In the genomic region with DNA sequence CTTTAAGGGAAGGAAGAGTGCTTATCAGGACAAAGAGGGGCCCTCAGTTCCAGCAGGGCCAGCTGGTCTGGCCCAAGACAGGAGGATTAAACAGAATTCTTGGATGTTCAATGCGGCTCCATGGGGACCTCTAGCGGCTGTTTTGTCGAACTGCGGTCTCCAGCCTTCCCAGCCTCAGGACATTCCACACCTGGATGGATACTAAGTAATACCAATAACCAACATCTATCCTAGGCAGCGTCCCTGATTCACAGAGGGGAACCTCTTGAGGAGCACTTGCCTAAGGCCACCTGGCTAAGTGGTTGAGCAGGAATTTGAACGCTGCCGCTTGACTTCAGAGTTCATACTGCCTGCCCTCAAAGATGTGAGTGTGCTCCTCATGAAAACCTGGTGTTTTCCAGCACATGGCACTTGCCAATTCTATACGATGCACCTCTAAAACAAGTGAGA, we compare ENCODE assay signal across 9 cellular contexts. TPM values are rescaled to one million over a fixed set of nuclear protein-coding genes. Genes with fewer than 3 reads are reported as not detected.
DNase-seq lines count a peak whose midpoint lies in the region; ATAC-seq and TF ChIP-seq lines count a peak whose summit lies in the region.
"Had no signal": no experiment of that assay in that cellular context is flagged by ENCODE, and none has a peak within 500 bp of the region (broad histone marks: within the 10 kb centered on the region; RNA-seq: fewer than 3 reads in every experiment).

No MANE protein-coding gene starts in this region.

- H3K27ac Mint-ChIP-seq in CD8-positive, alpha-beta T cell: no peak overlapping the region
- no peak overlapping the region for H3K27ac Mint-ChIP-seq in T-helper 17 cell
- H3K27ac Mint-ChIP-seq: stimulated activated naive CD8-positive, alpha-beta T cell treated with anti-CD3 and anti-CD28 coated beads, Interleukin-15, Interleukin-2, amounts not matched to agents 100 ng/mL and 50 ng/mL, for 24 hours had no signal

- no peaks in the 10 kb centered on the region for H4K20me1 ChIP-seq in GM23248 (ENCODE audit: insufficient read depth)

- H3K9me2 ChIP-seq in GM23248 (ENCODE audit: insufficient read depth): no peaks in the 10 kb centered on the region

- no peak overlapping the region for H3K27ac ChIP-seq in CD8-positive, alpha-beta T cell (ENCODE audit: low read depth, low read length)
- H3K27ac ChIP-seq in GM23248 (no peak overlapping the region), ascending aorta (no peak overlapping the region), right atrium auricular region (no peak overlapping the region)

- H3K9me3 ChIP-seq in CD8-positive, alpha-beta T cell (ENCODE audit: low read length): no peaks in the 10 kb centered on the region
- H3K9me3 ChIP-seq in GM23248 (ENCODE audit: low read depth) (no peaks in the 10 kb centered on the region), T-helper 17 cell (ENCODE audit: control insufficient read depth, low read length, poor library complexity, severe bottlenecking) (no peaks in the 10 kb centered on the region), ascending aorta (no peaks in the 10 kb centered on the region), right atrium auricular region (no peaks in the 10 kb centered on the region)

- H3K4me3 Mint-ChIP-seq in CD8-positive, alpha-beta T cell: no peak overlapping the region
- no peak overlapping the region for H3K4me3 Mint-ChIP-seq in T-helper 17 cell
- H3K4me3 Mint-ChIP-seq: stimulated activated naive CD8-positive, alpha-beta T cell treated with anti-CD3 and anti-CD28 coated beads, Interleukin-15, Interleukin-2, amounts not matched to agents 100 ng/mL and 50 ng/mL, for 24 hours had no signal

- H3K9ac ChIP-seq in GM23248: no peak overlapping the region

- H3K36me3 Mint-ChIP-seq in CD8-positive, alpha-beta T cell: no peaks in the 10 kb centered on the region
- no peaks in the 10 kb centered on the region for H3K36me3 Mint-ChIP-seq in T-helper 17 cell (ENCODE audit: low read depth)

- no peaks in the 10 kb centered on the region for H3K27me3 Mint-ChIP-seq in CD8-positive, alpha-beta T cell (ENCODE audit: low read depth)
- no peaks in the 10 kb centered on the region for H3K27me3 Mint-ChIP-seq in T-helper 17 cell
- H3K27me3 Mint-ChIP-seq: stimulated activated naive CD8-positive, alpha-beta T cell treated with anti-CD3 and anti-CD28 coated beads, Interleukin-15, Interleukin-2, amounts not matched to agents 100 ng/mL and 50 ng/mL, for 24 hours had no signal

- CTCF ChIA-PET in CD8-positive, alpha-beta T cell (lab: Charles Lee): interaction anchor here (0.6 to 7.0 kb wide), 64 partner anchors 9 to 632 kb away, joined by 3 to 76 read pairs (median 5); a partner anchor contains a TSS

- H3K4me2 ChIP-seq in GM23248 (ENCODE audit: unreplicated experiment): no peak overlapping the region

- intact Hi-C loops in CD8-positive, alpha-beta T cell (cut with DNase I, micrococcal nuclease): loop anchor here (1.0 to 10.0 kb wide), 5 partner anchors 14 to 559 kb away; a partner anchor contains a TSS
- intact Hi-C loops in ascending aorta (cut with DNase I): loop anchor here (2.0 to 10.0 kb wide), 4 partner anchors 77 to 467 kb away; no protein-coding TSS in a partner anchor

- peak; percentile 37 to 80 (median 52) for DNase-seq in CD8-positive, alpha-beta T cell
- peak; percentile 64 for DNase-seq in GM23248
- peak; percentile 68 for DNase-seq in NCI-H128 (lab: John Stamatoyannopoulos, UW; ENCODE audit: unreplicated experiment)
- peak; percentile 32 to 51 (median 51) for DNase-seq in T-helper 17 cell
- peak in 1 of 2 donors; percentile 79 for DNase-seq in ascending aorta (ENCODE audit: low spot score in 2 of 2)
- peak; percentile 72 for DNase-seq in right atrium auricular region (ENCODE audit: low spot score)
- DNase-seq in retinal pigment epithelial cell (ENCODE audit: low read depth): peak; percentile 7

- peak; percentile 93 for ATAC-seq in CD8-positive, alpha-beta T cell
- ATAC-seq in T-helper 17 cell (peak; percentile 82), HG02884 (IDR thresholded peaks at IDR 0.05; ENCODE audit: unreplicated experiment) (no peak)

- no peak overlapping the region for H2AFZ ChIP-seq in GM23248

- H3K4me1 ChIP-seq in CD8-positive, alpha-beta T cell (ENCODE audit: insufficient read depth, low read length): no peaks in the 10 kb centered on the region
- H3K4me1 ChIP-seq in GM23248 (ENCODE audit: insufficient read depth) (no peaks in the 10 kb centered on the region), ascending aorta (no peaks in the 10 kb centered on the region), right atrium auricular region (peaks cover 0 to 6% of the 10 kb centered on the region in 2 donors)

- H3K27me3 ChIP-seq in CD8-positive, alpha-beta T cell (ENCODE audit: insufficient read depth, low read length): no peaks in the 10 kb centered on the region
- H3K27me3 ChIP-seq in GM23248 (replicated peaks; ENCODE audit: insufficient read depth) (0 out of 2 replicates have a peak, but pooled peaks cover 8% of the 10 kb centered on the region), ascending aorta (no peaks in the 10 kb centered on the region), right atrium auricular region (no peaks in the 10 kb centered on the region)

- H3K4me1 Mint-ChIP-seq in CD8-positive, alpha-beta T cell (ENCODE audit: low read depth): peaks cover 3% of the 10 kb centered on the region
- H3K4me1 Mint-ChIP-seq in T-helper 17 cell: no peaks in the 10 kb centered on the region

- 3 to 5% methylated on average over 8 of the region's 8 CpGs for WGBS in GM23248 (ENCODE audit: low coverage in 1 of 2, low lambda C conversion rate in 2 of 2, missing lambda C conversion rate in 2 of 2), 2 experiments

- H3K79me2 ChIP-seq in GM23248 (ENCODE audit: insufficient read depth): no peaks in the 10 kb centered on the region

- H3K4me3 ChIP-seq in CD8-positive, alpha-beta T cell (ENCODE audit: low read depth, low read length): no peak overlapping the region
- H3K4me3 ChIP-seq in GM23248 (no peak overlapping the region), ascending aorta (no peak overlapping the region), right atrium auricular region (no peak overlapping the region), retinal pigment epithelial cell (ENCODE audit: low read length) (no peak overlapping the region)

- no peaks in the 10 kb centered on the region for H3K9me3 Mint-ChIP-seq in CD8-positive, alpha-beta T cell
- H3K9me3 Mint-ChIP-seq: stimulated activated naive CD8-positive, alpha-beta T cell treated with anti-CD3 and anti-CD28 coated beads, Interleukin-15, Interleukin-2, amounts not matched to agents 100 ng/mL and 50 ng/mL, for 24 hours had no signal

- H3F3A ChIP-seq in GM23248 (ENCODE audit: insufficient read depth): no peaks in the 10 kb centered on the region

- POLR2A ChIA-PET in CD8-positive, alpha-beta T cell (lab: Charles Lee): interaction anchor here (0.5 to 1.6 kb wide), 5 partner anchors 14 to 78 kb away, joined by 3 to 4 read pairs (median 3); a partner anchor contains a TSS

- peak; percentile 98 for TF ChIP-seq CTCF in CD8-positive, alpha-beta T cell (IDR thresholded peaks at IDR 0.05)
- TF ChIP-seq CTCF in ascending aorta (IDR thresholded peaks at IDR 0.05): peak; percentile 60 to 92 (median 90)
- TF ChIP-seq CTCF in right atrium auricular region (IDR thresholded peaks at IDR 0.05): peak; percentile 78 to 91
- TF ChIP-seq CTCF in retinal pigment epithelial cell (conservative IDR thresholded peaks at IDR 0.05; ENCODE audit: low read depth, low read length): peak; percentile 91

- in situ Hi-C loops in GM23248 (cut with MboI): loop anchor here (10.0 to 25.0 kb wide), 2 partner anchors 272 to 469 kb away; no protein-coding TSS in a partner anchor

- H3K36me3 ChIP-seq in CD8-positive, alpha-beta T cell (ENCODE audit: insufficient read depth, low read length): no peaks in the 10 kb centered on the region
- H3K36me3 ChIP-seq in GM23248 (ENCODE audit: low read depth): no peaks in the 10 kb centered on the region
- no peaks in the 10 kb centered on the region for H3K36me3 ChIP-seq in ascending aorta
- H3K36me3 ChIP-seq in right atrium auricular region: no peaks in the 10 kb centered on the region

RNA-seq across cellular contexts. Expression of a gene that starts 15.5 kb away (rescaled TPM):
- total RNA-seq in CD8-positive, alpha-beta T cell: 100 to 1,000 TPM; 327 to 331 TPM
- total RNA-seq in GM23248 (2014; rRNA removed; shearing (Covaris generic)): not detected in 2 replicates
- polyA plus RNA-seq in GM23248 (2016; fragmentation: Nextera tagmentation; extraction: Ambion mirVana): not detected in 2 replicates
- total RNA-seq in T-helper 17 cell: 100 to 1,000 TPM; 265 to 295 TPM
- total RNA-seq in ascending aorta: 3.7 TPM
- total RNA-seq in right atrium auricular region: 1 to 10 TPM in 1 of 2 donors, under 1 TPM in 1; 0.79 to 1.1 TPM

RNA-seq across cellular contexts. Expression of a gene that starts 19.7 kb away (rescaled TPM):
- total RNA-seq in CD8-positive, alpha-beta T cell: 1 to 10 TPM; 9.3 to 9.8 TPM
- total RNA-seq in GM23248 (2014; rRNA removed; shearing (Covaris generic)): 86.6 and 90.5 TPM in 2 replicates
- 72.0 and 73.1 TPM in 2 replicates for polyA plus RNA-seq in GM23248 (2016; fragmentation: Nextera tagmentation; extraction: Ambion mirVana)
- total RNA-seq in T-helper 17 cell (10 to 100 TPM in 1 of 2 donors, 1 to 10 TPM in 1; 7.3 to 12.6 TPM), ascending aorta (170 TPM), right atrium auricular region (100 to 1,000 TPM; 127 to 163 TPM)

Comparison
In these comparisons a context has a peak if more than half of its experiments do, and no peak if none do; other contexts are left out.
1. RNA of a gene that starts 15.5 kb away (total RNA-seq): 327 to 331 TPM in CD8-positive, alpha-beta T cell and 265 to 295 TPM in T-helper 17 cell; 3.7 TPM in ascending aorta (single experiment), 0.79 to 1.1 TPM in right atrium auricular region and not detected in GM23248; every median in the first group is over 10 times any median in the second.
2. Peak in every context shown above with its lines, with median percentiles within 50 percentile points of each other: CTCF ChIP-seq.